16 cellular contexts compared by ENCODE assay signal in the genomic region with DNA sequence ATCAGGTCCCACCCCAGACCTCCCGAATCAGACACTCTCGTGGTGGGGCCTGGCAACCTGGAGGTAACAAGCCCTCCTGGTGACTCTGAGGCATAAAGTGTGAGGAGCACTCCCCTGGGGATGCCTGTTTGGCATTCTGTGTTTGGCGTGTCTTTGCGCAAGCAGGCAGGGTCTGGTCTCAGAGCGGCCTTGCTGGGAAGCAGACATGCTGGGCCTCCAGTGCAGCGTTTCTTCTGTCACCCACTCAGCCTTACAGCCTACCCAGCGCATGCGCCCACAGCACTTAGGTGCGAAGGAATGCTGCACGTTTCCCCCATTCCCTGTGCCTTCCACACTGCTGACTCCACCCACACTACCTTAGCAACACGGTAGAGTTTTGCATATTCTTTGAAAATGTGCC. TPM values are rescaled to one million over a fixed set of nuclear protein-coding genes. Genes with fewer than 3 reads are reported as not detected.
DNase-seq lines count a peak whose midpoint lies in the region; ATAC-seq, FAIRE-seq and TF ChIP-seq lines count a peak whose summit lies in the region.
"Had no signal": no experiment of that assay in that cellular context is flagged by ENCODE, and none has a peak within 500 bp of the region (broad histone marks: within the 10 kb centered on the region; RNA-seq: fewer than 3 reads in every experiment).

No MANE protein-coding gene starts in this region.

- no peak for TF ChIP-seq POLR2A in GM12891 (IDR thresholded peaks at IDR 0.05; ENCODE audit: low read depth, low read length)

- peak overlapping the region; percentile 70 to 85 (median 80) for H3K4me3 Mint-ChIP-seq in CD4-positive, CD25-positive, alpha-beta regulatory T cell
- H3K4me3 Mint-ChIP-seq in activated CD8-positive, alpha-beta T cell treated with anti-CD3 and anti-CD28 coated beads, Interleukin-2, amount 10 ng/mL, durations not matched to agents 7 days and 5 days = peak overlapping the region; percentile 65
- H3K4me3 Mint-ChIP-seq in memory B cell = peak overlapping the region; percentile 81

- no peaks in the 10 kb centered on the region for H3K27me3 ChIP-seq in CD4-positive, CD25-positive, alpha-beta regulatory T cell (ENCODE audit: control insufficient read depth, insufficient read depth, low read length)
- H3K27me3 ChIP-seq: gastroesophageal sphincter, stomach had no signal

- FAIRE-seq in GM12891 (lab: Jason Lieb, UNC) (no peak), urothelium cell line (lab: Jason Lieb, UNC) (no peak)
- FAIRE-seq: islet of Langerhans, RCC 7860 had no signal

- H3K27me3 Mint-ChIP-seq in CD4-positive, CD25-positive, alpha-beta regulatory T cell = peaks cover 4% of the 10 kb centered on the region
- no peaks in the 10 kb centered on the region for H3K27me3 Mint-ChIP-seq in activated CD8-positive, alpha-beta T cell treated with anti-CD3 and anti-CD28 coated beads, Interleukin-2, amount 10 ng/mL, durations not matched to agents 7 days and 5 days (ENCODE audit: low read depth)
- H3K27me3 Mint-ChIP-seq in memory B cell = no peaks in the 10 kb centered on the region

- peak overlapping the region; percentile 99 to 100 (median 99) for H3K27ac Mint-ChIP-seq in CD4-positive, CD25-positive, alpha-beta regulatory T cell
- H3K27ac Mint-ChIP-seq in activated CD8-positive, alpha-beta T cell treated with anti-CD3 and anti-CD28 coated beads, Interleukin-2, amount 10 ng/mL, durations not matched to agents 7 days and 5 days = peak overlapping the region; percentile 99
- H3K27ac Mint-ChIP-seq in memory B cell = peak overlapping the region; percentile 93

- no peaks in the 10 kb centered on the region for H3K36me3 ChIP-seq in CD4-positive, CD25-positive, alpha-beta regulatory T cell (ENCODE audit: control insufficient read depth, insufficient read depth, low read length)
- H3K36me3 ChIP-seq: gastroesophageal sphincter, stomach had no signal

- CTCF ChIA-PET in activated CD8-positive, alpha-beta T cell treated with anti-CD3 and anti-CD28 coated beads, Interleukin-2, amount 10 ng/mL, durations not matched to agents 7 days and 5 days (lab: Charles Lee) = interaction anchor here (0.5 to 2.5 kb wide), 7 partner anchors 10 to 140 kb away, joined by 3 to 17 read pairs (median 5); partner anchors contain the start of gene DDX6

- POLR2A ChIA-PET in activated CD8-positive, alpha-beta T cell treated with anti-CD3 and anti-CD28 coated beads, Interleukin-2, amount 10 ng/mL, durations not matched to agents 7 days and 5 days (lab: Charles Lee) = interaction anchor here (0.6 to 2.9 kb wide), 8 partner anchors 8 to 120 kb away, joined by 3 to 52 read pairs (median 4); partner anchors contain the start of gene DDX6

- H3K9me3 ChIP-seq in CD4-positive, CD25-positive, alpha-beta regulatory T cell (ENCODE audit: control insufficient read depth in 2 of 2, low read length in 2 of 2) = no peaks in the 10 kb centered on the region
- H3K9me3 ChIP-seq: gastroesophageal sphincter, mucosa of descending colon, stomach had no signal

- H3K4me1 Mint-ChIP-seq in CD4-positive, CD25-positive, alpha-beta regulatory T cell = peaks cover 22 to 93% (median 70%) of the 10 kb centered on the region in 4 donors
- H3K4me1 Mint-ChIP-seq in activated CD8-positive, alpha-beta T cell treated with anti-CD3 and anti-CD28 coated beads, Interleukin-2, amount 10 ng/mL, durations not matched to agents 7 days and 5 days (ENCODE audit: low read depth) = peaks cover 83% of the 10 kb centered on the region
- peaks cover 46% of the 10 kb centered on the region for H3K4me1 Mint-ChIP-seq in memory B cell

- H3K4me3 ChIP-seq in CD4-positive, CD25-positive, alpha-beta regulatory T cell (ENCODE audit: low read depth, low read length) = peak overlapping the region; percentile 49
- H3K4me3 ChIP-seq: gastroesophageal sphincter, mucosa of descending colon, stomach had no signal

- peaks cover 0 to 2% (median 0%) of the 10 kb centered on the region in 7 donors for H3K9me3 Mint-ChIP-seq in CD4-positive, CD25-positive, alpha-beta regulatory T cell
- no peaks in the 10 kb centered on the region for H3K9me3 Mint-ChIP-seq in activated CD8-positive, alpha-beta T cell treated with anti-CD3 and anti-CD28 coated beads, Interleukin-2, amount 10 ng/mL, durations not matched to agents 7 days and 5 days (ENCODE audit: insufficient read depth)
- H3K9me3 Mint-ChIP-seq in memory B cell = no peaks in the 10 kb centered on the region

- H3K4me1 ChIP-seq in CD4-positive, CD25-positive, alpha-beta regulatory T cell (ENCODE audit: control insufficient read depth, insufficient read depth, low read length, poor library complexity, severe bottlenecking) = peaks cover 71% of the 10 kb centered on the region

- no peak for DNase-seq in CD4-positive, CD25-positive, alpha-beta regulatory T cell
- DNase-seq in GM12891 (ENCODE audit: insufficient read length, low spot score) = no peak
- peak; percentile 38 for DNase-seq in activated CD8-positive, alpha-beta T cell treated with anti-CD3 and anti-CD28 coated beads, Interleukin-2, amount 10 ng/mL, durations not matched to agents 7 days and 5 days
- no peak for DNase-seq in memory B cell (ENCODE audit: low spot score in 2 of 2)
- DNase-seq in NCI-H146 (lab: John Stamatoyannopoulos, UW) = no peak
- no peak for DNase-seq in urothelium cell line (ENCODE audit: low spot score)
- no peak for DNase-seq in NCI-H2171 (lab: John Stamatoyannopoulos, UW)
- DNase-seq: COR-L47, NCI-H446, T1000 had no signal

- no peaks in the 10 kb centered on the region for H3K36me3 Mint-ChIP-seq in CD4-positive, CD25-positive, alpha-beta regulatory T cell
- H3K36me3 Mint-ChIP-seq in activated CD8-positive, alpha-beta T cell treated with anti-CD3 and anti-CD28 coated beads, Interleukin-2, amount 10 ng/mL, durations not matched to agents 7 days and 5 days (ENCODE audit: low read depth) = no peaks in the 10 kb centered on the region
- H3K36me3 Mint-ChIP-seq in memory B cell = no peaks in the 10 kb centered on the region

- no peak for ATAC-seq in CD4-positive, CD25-positive, alpha-beta regulatory T cell (ENCODE audit: low read depth in 2 of 2)
- peak; percentile 14 for ATAC-seq in activated CD8-positive, alpha-beta T cell treated with anti-CD3 and anti-CD28 coated beads, Interleukin-2, amount 10 ng/mL, durations not matched to agents 7 days and 5 days
- no peak for ATAC-seq in memory B cell (ENCODE audit: low read depth)
- ATAC-seq: gastroesophageal sphincter had no signal

- H3K27ac ChIP-seq in CD4-positive, CD25-positive, alpha-beta regulatory T cell (ENCODE audit: insufficient read depth, low read length, poor library complexity, severe bottlenecking) = peak overlapping the region; percentile 77
- H3K27ac ChIP-seq: gastroesophageal sphincter had no signal

TF ChIP-seq in GM12891, 5 proteins besides CTCF, POLR2A, EP300 and RAD21:
- TF ChIP-seq TAF1 (IDR thresholded peaks at IDR 0.05; ENCODE audit: low read depth, low read length) (no peak), SPI1 (IDR thresholded peaks at IDR 0.05; ENCODE audit: low read depth, low read length) (no peak), POU2F2 (IDR thresholded peaks at IDR 0.05; ENCODE audit: low read depth, low read length) (peak; percentile 38; the same call in 1 of the 2 replicates)
TF ChIP-seq in GM12891: peak in this region for 1.

RNA-seq across cellular contexts. Expression of gene CXCR5, which starts 7.4 kb away (rescaled TPM):
- total RNA-seq in CD4-positive, CD25-positive, alpha-beta regulatory T cell = 4.8 TPM
- 10 to 100 TPM in 1 of 4 donors, 1 to 10 TPM in 3; 3.3 to 10.7 (median 6.0) TPM for polyA plus RNA-seq in CD4-positive, CD25-positive, alpha-beta regulatory T cell
- polyA plus RNA-seq in GM12891 (2012; ENCODE audit: low read depth, missing spikeins) = 4.4 TPM
- total RNA-seq in activated CD8-positive, alpha-beta T cell treated with anti-CD3 and anti-CD28 coated beads, Interleukin-2, amount 10 ng/mL, durations not matched to agents 7 days and 5 days = under 1 TPM; 0.08 to 0.18 TPM
- total RNA-seq: pulmonary artery endothelial cell had no signal

RNA-seq across cellular contexts. Expression of gene BCL9L, which starts 49.5 kb away (rescaled TPM):
- total RNA-seq in CD4-positive, CD25-positive, alpha-beta regulatory T cell = 229 TPM
- 1 to 10 TPM; 2.1 to 4.1 (median 3.1) TPM for polyA plus RNA-seq in CD4-positive, CD25-positive, alpha-beta regulatory T cell
- polyA plus RNA-seq in GM12891 (2012; ENCODE audit: low read depth, missing spikeins) = 5.5 TPM
- 10 to 100 TPM; 70.0 to 70.6 TPM for total RNA-seq in activated CD8-positive, alpha-beta T cell treated with anti-CD3 and anti-CD28 coated beads, Interleukin-2, amount 10 ng/mL, durations not matched to agents 7 days and 5 days
